ENCODE assay signal across 17 cellular contexts in the genomic region with DNA sequence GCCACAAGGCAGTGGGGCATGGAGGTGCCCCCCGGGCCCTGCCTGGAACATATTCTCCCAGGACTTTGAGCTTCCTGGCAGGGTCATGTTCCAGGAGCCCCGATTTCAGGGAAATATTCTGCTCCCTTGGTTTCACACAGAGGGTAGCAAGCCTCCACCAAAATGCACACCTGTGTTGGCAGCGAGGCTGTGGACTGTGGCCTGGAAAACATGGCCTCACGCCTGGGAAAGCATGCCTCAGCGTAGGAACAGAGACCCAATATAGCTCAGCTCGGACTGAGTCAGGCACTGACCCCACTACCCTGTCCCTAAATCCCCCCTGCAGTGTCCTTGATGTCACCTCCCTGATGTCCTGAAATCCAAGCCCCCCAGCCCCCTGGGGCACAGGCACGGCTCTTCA.
A peak's percentile ranks its signal among the peaks of the same experiment; 100 is the strongest.
DNase-seq lines count a peak whose midpoint lies in the region; ATAC-seq and TF ChIP-seq lines count a peak whose summit lies in the region.
"Had no signal": no experiment of that assay in that cellular context is flagged by ENCODE, and none has a peak within 500 bp of the region (broad histone marks: within the 10 kb centered on the region; RNA-seq: fewer than 3 reads in every experiment).

No MANE protein-coding gene starts in this region.

- H2AK5ac ChIP-seq in mesendoderm (ENCODE audit: low read length), result no peak overlapping the region

- POLR2A ChIA-PET in SK-N-SH (lab: Yijun Ruan, JAX), result no interaction called here

- H3K79me2 ChIP-seq in mesendoderm (ENCODE audit: control insufficient read depth, insufficient read depth, low read length) (no peaks in the 10 kb centered on the region), SK-N-SH (ENCODE audit: insufficient read depth) (0 out of 2 replicates have a peak, but pooled peaks cover 8% of the 10 kb centered on the region)

- no peak overlapping the region for H3K4me2 ChIP-seq in mesendoderm (ENCODE audit: low read length)
- H3K4me2 ChIP-seq in SK-N-SH, result no peak overlapping the region

- no peak for TF ChIP-seq EP300 in SK-N-SH (IDR thresholded peaks at IDR 0.05; ENCODE audit: borderline replicate concordance in 1 of 2, low read depth in 1 of 2, low read length in 1 of 2)

- no peak overlapping the region for H2BK15ac ChIP-seq in mesendoderm (replicated peaks; ENCODE audit: low read depth)

- CTCF ChIA-PET in SK-N-SH (lab: Yijun Ruan, JAX), result no interaction called here

- ATAC-seq in right lobe of liver, result peak; percentile 43 to 84 (median 74)
- ATAC-seq in gastrocnemius medialis, result no peak
- ATAC-seq in aorta (ENCODE audit: low FRiP score), result peak; percentile 49

- H3K9me2 ChIP-seq in SK-N-SH, result no peaks in the 10 kb centered on the region

- H3K4me1 ChIP-seq in right lobe of liver (no peaks in the 10 kb centered on the region), gastrocnemius medialis (peaks cover 46 to 53% of the 10 kb centered on the region in 2 donors), aorta (ENCODE audit: control insufficient read depth in 1 of 2, insufficient read depth in 2 of 2, low read length in 2 of 2) (peaks cover 3 to 16% of the 10 kb centered on the region in 2 donors), mesendoderm (ENCODE audit: control insufficient read depth, low read depth, low read length) (no peaks in the 10 kb centered on the region), SK-N-SH (ENCODE audit: control insufficient read depth in 1 of 2, insufficient read depth in 2 of 2, low read depth in 1 of 2, low read length in 1 of 2) (no peaks in the 10 kb centered on the region; a peak in 1 of 4 replicates)

- no peak overlapping the region for H4K5ac ChIP-seq in mesendoderm (ENCODE audit: low read length)

- TF ChIP-seq CTCF in right lobe of liver (IDR thresholded peaks at IDR 0.05), result no peak
- no peak for TF ChIP-seq CTCF in gastrocnemius medialis (IDR thresholded peaks at IDR 0.05 in 4 of 5, conservative IDR thresholded peaks at IDR 0.05 in 1 of 5)
- TF ChIP-seq CTCF in SK-N-SH (IDR thresholded peaks at IDR 0.05), result no peak

- H3K9ac ChIP-seq in mesendoderm (ENCODE audit: low read length), result no peak overlapping the region
- H3K9ac ChIP-seq in SK-N-SH, result no peak overlapping the region

- no peak for TF ChIP-seq RAD21 in SK-N-SH (IDR thresholded peaks at IDR 0.05; ENCODE audit: low read length)

- TF ChIP-seq POLR2A in right lobe of liver (IDR thresholded peaks at IDR 0.05) (no peak), gastrocnemius medialis (IDR thresholded peaks at IDR 0.05) (no peak)

- intact Hi-C loops in right lobe of liver (cut with DNase I) (no loop called here), gastrocnemius medialis (cut with DNase I; ENCODE audit: low total_unique reads) (loop anchor here (5.0 kb wide), 1 partner anchor 92 kb away; a partner anchor contains a TSS), aorta (cut with DNase I) (no loop called here)

- H3K36me3 ChIP-seq in right lobe of liver, result no peaks in the 10 kb centered on the region
- no peaks in the 10 kb centered on the region for H3K36me3 ChIP-seq in gastrocnemius medialis
- H3K36me3 ChIP-seq in aorta (ENCODE audit: control insufficient read depth in 1 of 2, insufficient read depth in 2 of 2, low read length in 1 of 2), result no peaks in the 10 kb centered on the region
- H3K36me3 ChIP-seq in mesendoderm (ENCODE audit: control insufficient read depth, insufficient read depth, low read length), result no peaks in the 10 kb centered on the region
- H3K36me3 ChIP-seq in SK-N-SH (replicated peaks in 1 of 2; ENCODE audit: control insufficient read depth in 1 of 2, insufficient read depth in 2 of 2, low read length in 1 of 2), result peaks cover 0 to 6% of the 10 kb centered on the region in 2 experiments

- no peak overlapping the region for H2BK5ac ChIP-seq in mesendoderm (ENCODE audit: low read length)

- H3K56ac ChIP-seq in mesendoderm (ENCODE audit: low read length), result no peak overlapping the region

- H3K9me3 ChIP-seq in right lobe of liver (no peaks in the 10 kb centered on the region), gastrocnemius medialis (no peaks in the 10 kb centered on the region), aorta (ENCODE audit: control insufficient read depth, low read length) (no peaks in the 10 kb centered on the region), SK-N-SH (no peaks in the 10 kb centered on the region)

- no peaks in the 10 kb centered on the region for H3K79me1 ChIP-seq in mesendoderm (ENCODE audit: low read length)

- no peak overlapping the region for H3K4me3 ChIP-seq in right lobe of liver
- H3K4me3 ChIP-seq in gastrocnemius medialis, result no peak overlapping the region
- no peak overlapping the region for H3K4me3 ChIP-seq in aorta (ENCODE audit: low read length in 2 of 2)
- no peak overlapping the region for H3K4me3 ChIP-seq in mesendoderm (ENCODE audit: low read length)
- no peak overlapping the region for H3K4me3 ChIP-seq in SK-N-SH (ENCODE audit: low read depth in 2 of 2, low read length in 1 of 2)

- no peak overlapping the region for H4K8ac ChIP-seq in mesendoderm (ENCODE audit: low read depth, low read length)

- no peak overlapping the region for H3K23ac ChIP-seq in mesendoderm (ENCODE audit: low read length)

- no peaks in the 10 kb centered on the region for H3F3A ChIP-seq in SK-N-SH (replicated peaks; ENCODE audit: insufficient read depth)

- DNase-seq in cerebellum (ENCODE audit: low spot score) (peak; percentile 22), right lobe of liver (peak in 1 of 3 donors; percentile 70), gastrocnemius medialis (no peak), aorta (no peak), mesendoderm (no peak), SK-N-SH (no peak), cerebellar nuclear complex (lab: John Stamatoyannopoulos, UW) (no peak)
- DNase-seq: AML-193; DMS79 treated with DMSO at 0.1 percent for 48 hours; H7; HFFc6; KBM-7; NCI-H1694 treated with DMSO at 0.1 percent for 48 hours; NCI-H510A; NCI-H748 treated with DMSO at 0.1 percent for 48 hours; NK-92 treated with Interleukin-12 subunit alpha and Interleukin-12 subunit beta, amount 100 ng/mL, for 24 hours; SHP77 had no signal

- H3K18ac ChIP-seq in mesendoderm (ENCODE audit: low read length), result no peak overlapping the region

- H3K27ac ChIP-seq in right lobe of liver (peak overlapping the region in 1 of 3 donors; percentile 12), gastrocnemius medialis (peak overlapping the region; percentile 79 to 93 (median 88)), aorta (ENCODE audit: low read depth in 1 of 2, low read length in 2 of 2) (peak overlapping the region; percentile 3 to 32), mesendoderm (ENCODE audit: low read depth, low read length) (no peak overlapping the region), SK-N-SH (ENCODE audit: low read depth in 2 of 2, low read length in 1 of 2) (no peak overlapping the region)

- H2AFZ ChIP-seq in SK-N-SH (ENCODE audit: low read depth), result no peak overlapping the region

- in situ Hi-C loops in gastrocnemius medialis (cut with MboI; ENCODE audit: low sequenced_read_pairs in 4 of 4), result no loop called here

- H4K20me1 ChIP-seq in SK-N-SH (ENCODE audit: insufficient read depth), result no peaks in the 10 kb centered on the region

- no peak overlapping the region for H3K4ac ChIP-seq in mesendoderm (ENCODE audit: low read depth, low read length)

- H3K27me3 ChIP-seq in right lobe of liver, result no peaks in the 10 kb centered on the region
- H3K27me3 ChIP-seq in gastrocnemius medialis, result no peaks in the 10 kb centered on the region
- no peaks in the 10 kb centered on the region for H3K27me3 ChIP-seq in aorta (ENCODE audit: control insufficient read depth in 1 of 2, insufficient read depth in 2 of 2, low read length in 1 of 2)
- H3K27me3 ChIP-seq in mesendoderm (ENCODE audit: insufficient read depth, low read length, poor library complexity), result no peaks in the 10 kb centered on the region
- no peaks in the 10 kb centered on the region for H3K27me3 ChIP-seq in SK-N-SH (ENCODE audit: insufficient read depth)

- H2BK120ac ChIP-seq in mesendoderm (ENCODE audit: low read depth, low read length), result no peak overlapping the region

- WGBS in right lobe of liver (ENCODE audit: insufficient coverage, low coverage, low lambda C conversion rate, missing lambda C conversion rate), result 80% methylated on average over 3 of the region's 7 CpGs
- WGBS in aorta, 2 donors, result 22 to 28% methylated on average over 7 of the region's 7 CpGs
- no CpG with 5 or more reads among the region's 7 CpGs for WGBS in mesendoderm (ENCODE audit: extremely low coverage, insufficient coverage, low lambda C conversion rate)
- 86% methylated on average over 6 of the region's 7 CpGs for WGBS in SK-N-SH (ENCODE audit: low lambda C conversion rate)

TF ChIP-seq in SK-N-SH, 30 proteins besides CTCF, POLR2A, EP300 and RAD21:
- no peak for TF ChIP-seq FOSL2 (IDR thresholded peaks at IDR 0.05; ENCODE audit: borderline replicate concordance, low read depth)
- no peak for TF ChIP-seq NRF1 (IDR thresholded peaks at IDR 0.05; ENCODE audit: low read depth, low read length)
- no peak for TF ChIP-seq TEAD4 (IDR thresholded peaks at IDR 0.05; ENCODE audit: borderline replicate concordance, insufficient read depth)
- TF ChIP-seq RXRA (IDR thresholded peaks at IDR 0.05; ENCODE audit: borderline replicate concordance, low read depth), result no peak
- no peak for TF ChIP-seq GATA2 (CRISPR knock-in tag; IDR thresholded peaks at IDR 0.05)
- TF ChIP-seq RCOR1 (IDR thresholded peaks at IDR 0.05; ENCODE audit: low read length), result no peak
- no peak for TF ChIP-seq ELF1 (IDR thresholded peaks at IDR 0.05)
- TF ChIP-seq NFIC (IDR thresholded peaks at IDR 0.05; ENCODE audit: borderline replicate concordance), result no peak
- TF ChIP-seq CHD2 (IDR thresholded peaks at IDR 0.05; ENCODE audit: low read length, partially characterized antibody), result no peak
- TF ChIP-seq FOXM1 (IDR thresholded peaks at IDR 0.05; ENCODE audit: low read depth), result no peak
- no peak for TF ChIP-seq MEF2A (IDR thresholded peaks at IDR 0.05; ENCODE audit: borderline replicate concordance, low read depth)
- no peak for TF ChIP-seq JUND (IDR thresholded peaks at IDR 0.05)
- TF ChIP-seq, protein P1, sequence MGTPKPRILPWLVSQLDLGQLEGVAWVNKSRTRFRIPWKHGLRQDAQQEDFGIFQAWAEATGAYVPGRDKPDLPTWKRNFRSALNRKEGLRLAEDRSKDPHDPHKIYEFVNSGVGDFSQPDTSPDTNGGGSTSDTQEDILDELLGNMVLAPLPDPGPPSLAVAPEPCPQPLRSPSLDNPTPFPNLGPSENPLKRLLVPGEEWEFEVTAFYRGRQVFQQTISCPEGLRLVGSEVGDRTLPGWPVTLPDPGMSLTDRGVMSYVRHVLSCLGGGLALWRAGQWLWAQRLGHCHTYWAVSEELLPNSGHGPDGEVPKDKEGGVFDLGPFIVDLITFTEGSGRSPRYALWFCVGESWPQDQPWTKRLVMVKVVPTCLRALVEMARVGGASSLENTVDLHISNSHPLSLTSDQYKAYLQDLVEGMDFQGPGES (IDR thresholded peaks at IDR 0.05; ENCODE audit: low read depth, low read length), result no peak

Comparison
In these comparisons a context has a peak if more than half of its experiments do, and no peak if none do; other contexts are left out.
1. ATAC-seq: peak in right lobe of liver (4 of 4) and aorta (single experiment); none in gastrocnemius medialis (0 of 2).
2. H3K27ac ChIP-seq: peak in gastrocnemius medialis (4 of 4) and aorta (2 of 2); none in mesendoderm (single experiment) and SK-N-SH (0 of 2).